31 cellular contexts compared by ENCODE assay signal in genomic region chr11:119586181-119586580, GRCh38.
"Had no signal": no experiment of that assay in that cellular context is flagged by ENCODE, and none has a peak within 500 bp of the region (broad histone marks: within the 10 kb centered on the region; RNA-seq: fewer than 3 reads in every experiment).

No MANE protein-coding gene starts in this region.

- H3K9me3 Mint-ChIP-seq: activated CD4-positive, alpha-beta memory T cell treated with anti-CD3 and anti-CD28 coated beads, Interleukin-2, amount 10 ng/mL, durations not matched to agents 7 days and 5 days; activated CD4-positive, alpha-beta T cell treated with anti-CD3 and anti-CD28 coated beads, Interleukin-2, amount 10 ng/mL, durations not matched to agents 7 days and 5 days; activated naive CD4-positive, alpha-beta T cell treated with anti-CD3 and anti-CD28 coated beads, Interleukin-2, amount 10 ng/mL, durations not matched to agents 7 days and 5 days; activated T-cell treated with anti-CD3 and anti-CD28 coated beads, Interleukin-2, amount 50 U/mL, for 24 hours; central memory CD8-positive, alpha-beta T cell; naive thymus-derived CD8-positive, alpha-beta T cell; T-helper 1 cell treated with Interleukin-12 subunit alpha and Interleukin-12 subunit beta and Interleukin-4 antibody, amounts not matched to agents 30 μg/mL and 1 μg/mL, for 36 hours had no signal

- H3K4me3 Mint-ChIP-seq: activated CD4-positive, alpha-beta memory T cell treated with anti-CD3 and anti-CD28 coated beads, Interleukin-2, amount 10 ng/mL, durations not matched to agents 7 days and 5 days; activated CD4-positive, alpha-beta T cell treated with anti-CD3 and anti-CD28 coated beads, Interleukin-2, amount 10 ng/mL, durations not matched to agents 7 days and 5 days; activated naive CD4-positive, alpha-beta T cell treated with anti-CD3 and anti-CD28 coated beads, Interleukin-2, amount 10 ng/mL, durations not matched to agents 7 days and 5 days; activated T-cell treated with anti-CD3 and anti-CD28 coated beads, Interleukin-2, amount 50 U/mL, for 24 hours; central memory CD8-positive, alpha-beta T cell; T-helper 1 cell treated with Interleukin-12 subunit alpha and Interleukin-12 subunit beta and Interleukin-4 antibody, amounts not matched to agents 30 μg/mL and 1 μg/mL, for 36 hours had no signal

- H3K36me3 Mint-ChIP-seq: activated naive CD4-positive, alpha-beta T cell treated with anti-CD3 and anti-CD28 coated beads, Interleukin-2, amount 10 ng/mL, durations not matched to agents 7 days and 5 days had no signal

- H3K9me3 ChIP-seq: breast epithelium, esophagus muscularis mucosa, left lung, lower lobe of right lung, ovary, right lobe of liver, testis, transverse colon had no signal

- H3K27me3 ChIP-seq: breast epithelium, ovary, right lobe of liver, testis had no signal

- ATAC-seq: heart right ventricle; naive thymus-derived CD8-positive, alpha-beta T cell; stimulated activated naive CD8-positive, alpha-beta T cell treated with anti-CD3 and anti-CD28 coated beads, Interleukin-15, Interleukin-2, amounts not matched to agents 100 U/mL and 50 U/mL, for 24 hours had no signal

- H3K27ac ChIP-seq: heart right ventricle, left lung, lower lobe of right lung, ovary, right lobe of liver, testis, transverse colon had no signal

- H3K4me1 Mint-ChIP-seq: central memory CD8-positive, alpha-beta T cell had no signal

- H3K4me3 ChIP-seq: breast epithelium, esophagus muscularis mucosa, left lung, lower lobe of right lung, ovary, right lobe of liver, testis, transverse colon had no signal

- H3K27ac Mint-ChIP-seq: activated CD4-positive, alpha-beta memory T cell treated with anti-CD3 and anti-CD28 coated beads, Interleukin-2, amount 10 ng/mL, durations not matched to agents 7 days and 5 days; activated CD4-positive, alpha-beta T cell treated with anti-CD3 and anti-CD28 coated beads, Interleukin-2, amount 10 ng/mL, durations not matched to agents 7 days and 5 days; activated naive CD4-positive, alpha-beta T cell treated with anti-CD3 and anti-CD28 coated beads, Interleukin-2, amount 10 ng/mL, durations not matched to agents 7 days and 5 days; activated T-cell treated with anti-CD3 and anti-CD28 coated beads, Interleukin-2, amount 50 U/mL, for 24 hours; progenitor cell of endocrine pancreas; T-helper 1 cell treated with Interleukin-12 subunit alpha and Interleukin-12 subunit beta and Interleukin-4 antibody, amounts not matched to agents 30 μg/mL and 1 μg/mL, for 36 hours had no signal

- H3K36me3 ChIP-seq: breast epithelium, esophagus muscularis mucosa, heart right ventricle, left lung, lower lobe of right lung, ovary, right lobe of liver, transverse colon had no signal

- DNase-seq: activated CD4-positive, alpha-beta memory T cell treated with anti-CD3 and anti-CD28 coated beads, Interleukin-2, amount 10 ng/mL, durations not matched to agents 7 days and 5 days; activated CD4-positive, alpha-beta T cell treated with anti-CD3 and anti-CD28 coated beads for 1 hour; activated CD4-positive, alpha-beta T cell treated with anti-CD3 and anti-CD28 coated beads, Interleukin-2, amount 10 ng/mL, durations not matched to agents 7 days and 5 days; activated CD8-positive, alpha-beta memory T cell treated with anti-CD3 and anti-CD28 coated beads, Interleukin-2, amount 50 U/mL, for 48 hours; activated gamma-delta T cell; activated naive CD4-positive, alpha-beta T cell treated with anti-CD3 and anti-CD28 coated beads, Interleukin-2, amount 10 ng/mL, durations not matched to agents 7 days and 5 days; activated T-cell treated with anti-CD3 and anti-CD28 coated beads, Interleukin-2, amount 50 U/mL, for 24 hours; amygdala; dermis blood vessel endothelial cell; effector CD8-positive, alpha-beta T cell; foreskin melanocyte; heart right ventricle; kidney glomerular epithelial cell; left lung; lower lobe of right lung; mesenchymal stem cell; naive thymus-derived CD8-positive, alpha-beta T cell; ovary; stimulated activated CD4-positive, alpha-beta T cell treated with anti-CD3 and anti-CD28 coated beads, Interleukin-12 subunit alpha, Interleukin-12 subunit beta, amount 100 ng/mL, for 4 hours; stimulated activated CD4-positive, alpha-beta T cell treated with anti-CD3 and anti-CD28 coated beads, Interleukin-4, amount 100 ng/mL, for 1 hour; stimulated activated naive CD8-positive, alpha-beta T cell treated with anti-CD3 and anti-CD28 coated beads, Interleukin-15, Interleukin-2, amounts not matched to agents 100 U/mL and 50 U/mL, for 24 hours; SW 1271; testis; transverse colon had no signal

- FAIRE-seq: urothelium cell line had no signal
